In genomic region chr4:124184767-124185166, GRCh38 we compare ENCODE assay signal across 28 cellular contexts.
"Had no signal": no experiment of that assay in that cellular context is flagged by ENCODE, and none has a peak within 500 bp of the region (broad histone marks: within the 10 kb centered on the region; RNA-seq: fewer than 3 reads in every experiment).

No MANE protein-coding gene starts in this region.

- H3K27me3 ChIP-seq: hepatocyte, left lung, neural progenitor cell, neutrophil, right atrium auricular region, right lobe of liver, suprapubic skin, tibial artery, upper lobe of right lung had no signal

- H3K36me3 ChIP-seq: left lung, lower lobe of right lung, neural progenitor cell, neutrophil, right atrium auricular region, right lobe of liver, suprapubic skin, thoracic aorta, tibial artery, upper lobe of right lung had no signal

- H3K4me3 ChIP-seq: hepatocyte, left lung, lower lobe of right lung, neural progenitor cell, psoas muscle, right atrium auricular region, right lobe of liver, smooth muscle cell, suprapubic skin, thoracic aorta, tibial artery, upper lobe of right lung had no signal

- H3K9me3 ChIP-seq: left lung, lower lobe of right lung, neutrophil, psoas muscle, right atrium auricular region, right lobe of liver, suprapubic skin, thoracic aorta, tibial artery, upper lobe of right lung had no signal

- H2AFZ ChIP-seq: hepatocyte, neural progenitor cell, parathyroid adenoma had no signal

- ATAC-seq: left cardiac atrium; left lung; lower lobe of right lung; naive thymus-derived CD8-positive, alpha-beta T cell; psoas muscle; right lobe of liver; stimulated activated memory B cell treated with anti-CD40 and anti-IgM and Interleukin-4, amounts not matched to agents 10 μg/mL and 1 μg/mL and 100 μg/mL, for 72 hours; stimulated activated naive CD8-positive, alpha-beta T cell treated with anti-CD3 and anti-CD28 coated beads, Interleukin-15, Interleukin-2, amounts not matched to agents 100 U/mL and 50 U/mL, for 24 hours; upper lobe of right lung had no signal

- H3K9ac ChIP-seq: neural progenitor cell, parathyroid adenoma had no signal

- H3K4me2 ChIP-seq: hepatocyte, neural progenitor cell, smooth muscle cell had no signal

- DNase-seq: kidney glomerular epithelial cell; left cardiac atrium; left lung; lower lobe of right lung; mammary epithelial cell; mesenchymal stem cell; naive thymus-derived CD8-positive, alpha-beta T cell; nephron progenitor cell; occipital lobe; psoas muscle; right lobe of liver; stimulated activated CD4-positive, alpha-beta T cell treated with anti-CD3 and anti-CD28 coated beads, Interleukin-1b, Interleukin-23, amount 100 ng/mL, for 48 hours; stimulated activated CD4-positive, alpha-beta T cell treated with anti-CD3 and anti-CD28 coated beads, Interleukin-2, amount 100 ng/mL, for 48 hours; stimulated activated CD4-positive, alpha-beta T cell treated with anti-CD3 and anti-CD28 coated beads, Interleukin-4, amount 100 ng/mL, for 4 hours; stimulated activated CD8-positive, alpha-beta memory T cell treated with anti-CD3 and anti-CD28 coated beads, Interleukin-4, amount 100 ng/mL, for 48 hours; stimulated activated naive CD8-positive, alpha-beta T cell treated with anti-CD3 and anti-CD28 coated beads, Interleukin-15, Interleukin-2, amounts not matched to agents 100 U/mL and 50 U/mL, for 24 hours; tibial artery; trophoblast cell; upper lobe of right lung had no signal

- H3K27ac ChIP-seq: hepatocyte, left lung, lower lobe of right lung, neural progenitor cell, neutrophil, parathyroid adenoma, psoas muscle, right atrium auricular region, right lobe of liver, suprapubic skin, thoracic aorta, tibial artery, upper lobe of right lung had no signal

- H3K79me2 ChIP-seq: hepatocyte, parathyroid adenoma had no signal

- H3K4me1 ChIP-seq: left lung, lower lobe of right lung, neural progenitor cell, parathyroid adenoma, psoas muscle, right atrium auricular region, right lobe of liver, suprapubic skin, upper lobe of right lung had no signal
